21 cellular contexts compared by ENCODE assay signal in genomic region chr19:53536223-53536543, GRCh38. TPM values are rescaled to one million over a fixed set of nuclear protein-coding genes. Genes with fewer than 3 reads are reported as not detected.
DNase-seq lines count a peak whose midpoint lies in the region; ATAC-seq and TF ChIP-seq lines count a peak whose summit lies in the region.
"Had no signal": no experiment of that assay in that cellular context is flagged by ENCODE, and none has a peak within 500 bp of the region (broad histone marks: within the 10 kb centered on the region; RNA-seq: fewer than 3 reads in every experiment).

No MANE protein-coding gene starts in this region.

- intact Hi-C loops in activated CD4-positive, alpha-beta T cell treated with anti-CD3 and anti-CD28 coated beads, Interleukin-2, amount 10 ng/mL, durations not matched to agents 24 days and 14 days (cut with micrococcal nuclease): loop anchor here (5.0 kb wide), 1 partner anchor 331 kb away; the partner anchor contains the start of gene MYADM
- intact Hi-C loops in CD4-positive, alpha-beta memory T cell (cut with micrococcal nuclease): no loop called here

- no peak overlapping the region for H3K27ac ChIP-seq in CD4-positive, alpha-beta memory T cell (ENCODE audit: low read depth, low read length)
- H3K27ac ChIP-seq in trophoblast cell (ENCODE audit: low read depth, low read length) (no peak overlapping the region), neural progenitor cell (no peak overlapping the region)
- H3K27ac ChIP-seq: brain microvascular endothelial cell had no signal

- H2AFZ ChIP-seq in trophoblast cell (ENCODE audit: insufficient read depth, low read length, poor library complexity) (no peak overlapping the region), neural progenitor cell (replicated peaks) (no peak overlapping the region)

- H2AK5ac ChIP-seq in trophoblast cell (ENCODE audit: low read length): no peak overlapping the region

- H2BK5ac ChIP-seq in trophoblast cell (ENCODE audit: low read depth, low read length, poor library complexity): no peak overlapping the region

- no peaks in the 10 kb centered on the region for H3K9me3 ChIP-seq in CD4-positive, alpha-beta memory T cell (ENCODE audit: control insufficient read depth in 1 of 2, low read length in 2 of 2)
- no peaks in the 10 kb centered on the region for H3K9me3 ChIP-seq in trophoblast cell (ENCODE audit: insufficient read depth, low read depth, low read length)
- no peaks in the 10 kb centered on the region for H3K9me3 ChIP-seq in neural progenitor cell (ENCODE audit: low read depth)
- H3K9me3 ChIP-seq: BLaER1 treated with 17β-estradiol and CSF1 and Interleukin-3, amounts not matched to agents 10 nM and 100 nM had no signal

- no peak for TF ChIP-seq CTCF in neural progenitor cell (IDR thresholded peaks at IDR 0.05)

- POLR2A ChIA-PET in CD4-positive, alpha-beta memory T cell (lab: Charles Lee; ENCODE audit: partially characterized antibody): interaction anchor here (0.7 kb wide), 1 partner anchor 16 kb away, joined by 3 read pairs; no protein-coding TSS in a partner anchor
- POLR2A ChIA-PET in naive thymus-derived CD8-positive, alpha-beta T cell (lab: Charles Lee): interaction anchor here (1.5 to 1.8 kb wide), 2 partner anchors 16 kb away, joined by 5 to 16 read pairs; no protein-coding TSS in a partner anchor

- H2BK12ac ChIP-seq in trophoblast cell (ENCODE audit: low read length): no peak overlapping the region

- H3K27me3 Mint-ChIP-seq in activated CD4-positive, alpha-beta T cell treated with anti-CD3 and anti-CD28 coated beads, Interleukin-2, amount 10 ng/mL, durations not matched to agents 24 days and 14 days: peaks cover 2% of the 10 kb centered on the region
- H3K27me3 Mint-ChIP-seq in CD4-positive, alpha-beta memory T cell: peaks cover 0 to 4% of the 10 kb centered on the region in 2 donors
- no peaks in the 10 kb centered on the region for H3K27me3 Mint-ChIP-seq in activated T-helper 17 cell treated with anti-CD3 and anti-CD28 coated beads, Interleukin-2, amount 50 U/mL, for 72 hours
- H3K27me3 Mint-ChIP-seq in naive thymus-derived CD8-positive, alpha-beta T cell: peaks cover 0 to 4% (median 0%) of the 10 kb centered on the region in 5 donors
- peaks cover 5% of the 10 kb centered on the region for H3K27me3 Mint-ChIP-seq in neural progenitor cell (ENCODE audit: insufficient read depth, low read depth)

- H4K12ac ChIP-seq in trophoblast cell (ENCODE audit: low read depth, low read length): no peak overlapping the region

- peak; percentile 26 for ATAC-seq in activated T-helper 17 cell treated with anti-CD3 and anti-CD28 coated beads, Interleukin-2, amount 50 U/mL, for 72 hours (replicated peaks)
- ATAC-seq in naive thymus-derived CD8-positive, alpha-beta T cell: no peak
- ATAC-seq: Right ventricle myocardium inferior had no signal

- no peak overlapping the region for H3K4me3 ChIP-seq in CD4-positive, alpha-beta memory T cell (ENCODE audit: low read length in 2 of 2)
- H3K4me3 ChIP-seq in trophoblast cell (ENCODE audit: low read depth, low read length) (no peak overlapping the region), neural progenitor cell (no peak overlapping the region)

- H3K79me1 ChIP-seq in trophoblast cell (ENCODE audit: low read length): peaks cover 9% of the 10 kb centered on the region

- CTCF ChIA-PET in CD4-positive, alpha-beta memory T cell (lab: Charles Lee; ENCODE audit: partially characterized antibody): no interaction called here

- peaks cover 17% of the 10 kb centered on the region for H3K4me1 ChIP-seq in CD4-positive, alpha-beta memory T cell (ENCODE audit: insufficient read depth, low read length)
- H3K4me1 ChIP-seq in trophoblast cell (ENCODE audit: control insufficient read depth in 1 of 2, insufficient read depth in 2 of 2, low read length in 2 of 2) (peaks cover 0 to 2% of the 10 kb centered on the region in 2 experiments), neural progenitor cell (no peaks in the 10 kb centered on the region)

- H4K91ac ChIP-seq in trophoblast cell (ENCODE audit: low read depth, low read length): no peak overlapping the region

- no peak overlapping the region for H3K4me2 ChIP-seq in trophoblast cell (ENCODE audit: low read length)
- no peak overlapping the region for H3K4me2 ChIP-seq in neural progenitor cell

- peaks cover 32% of the 10 kb centered on the region for H3K36me3 Mint-ChIP-seq in activated CD4-positive, alpha-beta T cell treated with anti-CD3 and anti-CD28 coated beads, Interleukin-2, amount 10 ng/mL, durations not matched to agents 24 days and 14 days (ENCODE audit: low read depth)
- H3K36me3 Mint-ChIP-seq in CD4-positive, alpha-beta memory T cell: peaks cover 31 to 44% of the 10 kb centered on the region in 2 donors
- peaks cover 42% of the 10 kb centered on the region for H3K36me3 Mint-ChIP-seq in activated T-helper 17 cell treated with anti-CD3 and anti-CD28 coated beads, Interleukin-2, amount 50 U/mL, for 72 hours (ENCODE audit: low read depth)
- peaks cover 11 to 55% (median 48%) of the 10 kb centered on the region in 3 donors for H3K36me3 Mint-ChIP-seq in naive thymus-derived CD8-positive, alpha-beta T cell
- peaks cover 3% of the 10 kb centered on the region for H3K36me3 Mint-ChIP-seq in neural progenitor cell

- H3K79me2 ChIP-seq in trophoblast cell (ENCODE audit: control insufficient read depth, insufficient read depth, low read length, poor library complexity) (peaks cover 2% of the 10 kb centered on the region), neural progenitor cell (ENCODE audit: low read depth) (peaks cover 3% of the 10 kb centered on the region)

- peaks cover 13% of the 10 kb centered on the region for H3K9me3 Mint-ChIP-seq in activated CD4-positive, alpha-beta T cell treated with anti-CD3 and anti-CD28 coated beads, Interleukin-2, amount 10 ng/mL, durations not matched to agents 24 days and 14 days
- peaks cover 0 to 32% (median 12%) of the 10 kb centered on the region in 8 donors for H3K9me3 Mint-ChIP-seq in CD4-positive, alpha-beta memory T cell
- peaks cover 10% of the 10 kb centered on the region for H3K9me3 Mint-ChIP-seq in activated T-helper 17 cell treated with anti-CD3 and anti-CD28 coated beads, Interleukin-2, amount 50 U/mL, for 72 hours
- H3K9me3 Mint-ChIP-seq in naive thymus-derived CD8-positive, alpha-beta T cell: peaks cover 0 to 59% (median 4%) of the 10 kb centered on the region in 9 donors
- no peaks in the 10 kb centered on the region for H3K9me3 Mint-ChIP-seq in neural progenitor cell

- H3K4me1 Mint-ChIP-seq in activated CD4-positive, alpha-beta T cell treated with anti-CD3 and anti-CD28 coated beads, Interleukin-2, amount 10 ng/mL, durations not matched to agents 24 days and 14 days: peaks cover 10% of the 10 kb centered on the region
- peaks cover 6 to 39% (median 22%) of the 10 kb centered on the region in 4 donors for H3K4me1 Mint-ChIP-seq in CD4-positive, alpha-beta memory T cell
- H3K4me1 Mint-ChIP-seq in activated T-helper 17 cell treated with anti-CD3 and anti-CD28 coated beads, Interleukin-2, amount 50 U/mL, for 72 hours: peaks cover 6% of the 10 kb centered on the region
- peaks cover 10 to 34% (median 21%) of the 10 kb centered on the region in 4 donors for H3K4me1 Mint-ChIP-seq in naive thymus-derived CD8-positive, alpha-beta T cell
- H3K4me1 Mint-ChIP-seq in neural progenitor cell: no peaks in the 10 kb centered on the region

- H3K14ac ChIP-seq in trophoblast cell (ENCODE audit: low read length): no peak overlapping the region

- peaks cover 4% of the 10 kb centered on the region for H3K36me3 ChIP-seq in CD4-positive, alpha-beta memory T cell (ENCODE audit: insufficient read depth, low read length)
- H3K36me3 ChIP-seq in trophoblast cell (ENCODE audit: control insufficient read depth in 1 of 2, insufficient read depth in 2 of 2, low read length in 2 of 2): peaks cover 5 to 6% of the 10 kb centered on the region in 2 experiments
- H3K36me3 ChIP-seq in neural progenitor cell: peaks cover 4% of the 10 kb centered on the region
- H3K36me3 ChIP-seq: brain microvascular endothelial cell had no signal

- H3F3A ChIP-seq in neural progenitor cell (ENCODE audit: low read depth): peaks cover 7% of the 10 kb centered on the region

- H3K9ac ChIP-seq in trophoblast cell (ENCODE audit: low read length) (no peak overlapping the region), neural progenitor cell (no peak overlapping the region)

- no peaks in the 10 kb centered on the region for H4K20me1 ChIP-seq in neural progenitor cell (ENCODE audit: low read depth)
- H4K20me1 ChIP-seq: BLaER1 treated with 17β-estradiol and CSF1 and Interleukin-3, amounts not matched to agents 10 nM and 100 nM had no signal

- no peak overlapping the region for H3K18ac ChIP-seq in trophoblast cell (ENCODE audit: low read length)

- H4K8ac ChIP-seq in trophoblast cell (ENCODE audit: low read depth, low read length): no peak overlapping the region

- H3K27me3 ChIP-seq in CD4-positive, alpha-beta memory T cell (ENCODE audit: insufficient read depth, low read length): no peaks in the 10 kb centered on the region
- H3K27me3 ChIP-seq in trophoblast cell (ENCODE audit: insufficient read depth, low read length): no peaks in the 10 kb centered on the region
- no peaks in the 10 kb centered on the region for H3K27me3 ChIP-seq in neural progenitor cell
- H3K27me3 ChIP-seq: BLaER1 treated with 17β-estradiol and CSF1 and Interleukin-3, amounts not matched to agents 10 nM and 100 nM; brain microvascular endothelial cell had no signal

- no peak overlapping the region for H2BK120ac ChIP-seq in trophoblast cell (ENCODE audit: insufficient read depth, low read length, poor library complexity)

- DNase-seq in activated CD4-positive, alpha-beta T cell treated with anti-CD3 and anti-CD28 coated beads, Interleukin-2, amount 10 ng/mL, durations not matched to agents 24 days and 14 days: no peak
- DNase-seq in activated CD4-positive, alpha-beta T cell treated with anti-CD3 and anti-CD28 coated beads, Interleukin-2, amount 50 U/mL, for 48 hours: no peak
- no peak for DNase-seq in CD4-positive, alpha-beta memory T cell
- no peak for DNase-seq in naive thymus-derived CD8-positive, alpha-beta T cell
- DNase-seq in trophoblast cell (no peak), retina (no peak), neural progenitor cell (ENCODE audit: low spot score) (no peak)
- DNase-seq: activated CD4-positive, alpha-beta T cell treated with anti-CD3 and anti-CD28 coated beads for 4 hours; brain microvascular endothelial cell; effector CD8-positive, alpha-beta T cell; hippocampal formation; islet precursor cell; NCI-H1105; NCI-H2029 treated with DMSO at 0.1 percent for 48 hours; NCI-H345; NCI-H774; stimulated activated CD4-positive, alpha-beta T cell treated with anti-CD3 and anti-CD28 coated beads, Interleukin-2, amount 100 ng/mL, for 48 hours; stimulated activated naive CD4-positive, alpha-beta T cell had no signal

- no peak overlapping the region for H3K27ac Mint-ChIP-seq in activated CD4-positive, alpha-beta T cell treated with anti-CD3 and anti-CD28 coated beads, Interleukin-2, amount 10 ng/mL, durations not matched to agents 24 days and 14 days
- peak overlapping the region; percentile 49 to 100 (median 95) for H3K27ac Mint-ChIP-seq in CD4-positive, alpha-beta memory T cell
- peak overlapping the region; percentile 43 for H3K27ac Mint-ChIP-seq in activated T-helper 17 cell treated with anti-CD3 and anti-CD28 coated beads, Interleukin-2, amount 50 U/mL, for 72 hours
- peak overlapping the region in 6 of 10 donors; percentile 2 to 100 (median 100) for H3K27ac Mint-ChIP-seq in naive thymus-derived CD8-positive, alpha-beta T cell
- no peak overlapping the region for H3K27ac Mint-ChIP-seq in neural progenitor cell

- peak overlapping the region; percentile 39 for H3K4me3 Mint-ChIP-seq in activated CD4-positive, alpha-beta T cell treated with anti-CD3 and anti-CD28 coated beads, Interleukin-2, amount 10 ng/mL, durations not matched to agents 24 days and 14 days
- no peak overlapping the region for H3K4me3 Mint-ChIP-seq in CD4-positive, alpha-beta memory T cell
- H3K4me3 Mint-ChIP-seq in activated T-helper 17 cell treated with anti-CD3 and anti-CD28 coated beads, Interleukin-2, amount 50 U/mL, for 72 hours: peak overlapping the region; percentile 97
- H3K4me3 Mint-ChIP-seq in naive thymus-derived CD8-positive, alpha-beta T cell: peak overlapping the region in 6 of 10 donors; percentile 11 to 96 (median 36)
- no peak overlapping the region for H3K4me3 Mint-ChIP-seq in neural progenitor cell

- no peak overlapping the region for H3K23ac ChIP-seq in trophoblast cell (ENCODE audit: low read length)

- H3K4ac ChIP-seq in trophoblast cell (ENCODE audit: low read depth, low read length): no peak overlapping the region

RNA-seq across cellular contexts. Expression of gene ZNF331, which starts 1.8 kb away (rescaled TPM):
- total RNA-seq in activated CD4-positive, alpha-beta T cell treated with anti-CD3 and anti-CD28 coated beads, Interleukin-2, amount 10 ng/mL, durations not matched to agents 24 days and 14 days: 18.2 and 18.9 TPM in 2 replicates
- 10 to 100 TPM; 56.5 to 58.3 TPM for total RNA-seq in CD4-positive, alpha-beta memory T cell
- polyA plus RNA-seq in CD4-positive, alpha-beta memory T cell: 10 to 100 TPM; 27.9 to 36.0 TPM
- 10 to 100 TPM; 24.9 to 65.2 TPM for total RNA-seq in activated T-helper 17 cell treated with anti-CD3 and anti-CD28 coated beads, Interleukin-2, amount 50 U/mL, for 72 hours
- total RNA-seq in naive thymus-derived CD8-positive, alpha-beta T cell: 10 to 100 TPM; 52.4 to 60.9 TPM
- polyA plus RNA-seq in naive thymus-derived CD8-positive, alpha-beta T cell: 10 to 100 TPM; 31.1 to 35.2 (median 31.2) TPM
- 22.2 and 23.3 TPM in 2 replicates for polyA plus RNA-seq in trophoblast cell (2013)
- total RNA-seq in neural progenitor cell (ENCODE audit: low replicate concordance): 44.2 and 68.5 TPM in 2 replicates

Comparison
In these comparisons a context has a peak if more than half of its experiments do, and no peak if none do; other contexts are left out.
1. H3K27ac Mint-ChIP-seq: peak in CD4-positive, alpha-beta memory T cell (7 of 7), activated T-helper 17 cell treated with anti-CD3 and anti-CD28 coated beads, Interleukin-2, amount 50 U/mL, for 72 hours (single experiment) and naive thymus-derived CD8-positive, alpha-beta T cell (6 of 10); none in activated CD4-positive, alpha-beta T cell treated with anti-CD3 and anti-CD28 coated beads, Interleukin-2, amount 10 ng/mL, durations not matched to agents 24 days and 14 days (single experiment) and neural progenitor cell (single experiment).
2. H3K4me3 Mint-ChIP-seq: peak in activated CD4-positive, alpha-beta T cell treated with anti-CD3 and anti-CD28 coated beads, Interleukin-2, amount 10 ng/mL, durations not matched to agents 24 days and 14 days (single experiment), activated T-helper 17 cell treated with anti-CD3 and anti-CD28 coated beads, Interleukin-2, amount 50 U/mL, for 72 hours (single experiment) and naive thymus-derived CD8-positive, alpha-beta T cell (6 of 10); none in CD4-positive, alpha-beta memory T cell (0 of 8) and neural progenitor cell (single experiment).